Comparison of ENCODE assay signal across 12 cellular contexts in the genomic region with DNA sequence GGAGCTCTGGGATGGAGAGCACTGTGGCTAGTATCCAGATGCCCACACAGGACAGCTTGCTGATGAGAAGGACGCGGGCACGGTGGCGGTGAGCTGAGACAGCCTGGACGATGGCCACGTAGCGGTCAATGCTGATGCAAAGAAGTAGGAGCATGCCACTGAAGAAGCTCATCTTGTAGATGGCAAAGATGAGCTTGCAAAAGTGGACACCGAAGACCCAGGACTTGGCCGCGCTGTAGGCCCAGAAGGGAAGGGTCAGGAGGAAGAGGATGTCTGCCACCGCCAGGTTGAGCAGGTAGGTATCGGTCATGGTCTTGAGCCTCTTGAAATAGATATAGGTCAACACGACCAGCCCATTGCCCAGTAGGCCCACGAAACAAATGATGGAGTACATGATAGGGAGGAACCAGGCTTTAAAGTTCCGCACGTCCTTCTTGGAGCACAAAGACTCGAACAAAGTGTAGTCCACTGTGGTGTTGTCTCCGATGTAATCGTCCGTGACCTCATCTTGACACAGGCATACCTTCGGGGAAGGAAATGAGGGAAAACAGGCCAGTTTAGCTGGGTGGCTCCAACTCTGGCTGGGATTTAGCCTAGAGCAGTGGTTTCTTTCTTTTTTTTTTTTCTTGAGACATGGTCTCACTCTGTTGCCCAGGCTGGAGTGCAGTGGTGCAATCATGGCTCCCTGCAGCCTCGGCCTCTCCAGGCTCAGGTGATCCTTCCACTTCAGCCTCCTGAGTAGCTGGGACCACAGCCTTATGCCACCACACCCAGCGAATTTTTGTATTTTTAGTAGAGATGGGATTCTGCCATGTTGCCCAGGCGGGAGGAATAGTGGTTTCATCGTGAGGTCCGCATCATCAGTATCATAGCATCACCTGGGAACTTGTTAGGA. TPM values are rescaled to one million over a fixed set of nuclear protein-coding genes. Genes with fewer than 3 reads are reported as not detected.
DNase-seq lines count a peak whose midpoint lies in the region; ATAC-seq and TF ChIP-seq lines count a peak whose summit lies in the region.
"Had no signal": no experiment of that assay in that cellular context is flagged by ENCODE, and none has a peak within 500 bp of the region (broad histone marks: within the 10 kb centered on the region; RNA-seq: fewer than 3 reads in every experiment).

No MANE protein-coding gene starts in this region.

- H3K27ac Mint-ChIP-seq in activated naive CD4-positive, alpha-beta T cell treated with anti-CD3 and anti-CD28 coated beads, Interleukin-2, amount 50 U/mL, for 72 hours: peak overlapping the region; percentile 68 to 98
- H3K27ac Mint-ChIP-seq in naive thymus-derived CD4-positive, alpha-beta T cell: peak overlapping the region; percentile 84 to 100 (median 99)

- H3K36me3 ChIP-seq in naive thymus-derived CD4-positive, alpha-beta T cell (ENCODE audit: control insufficient read depth in 2 of 3, insufficient read depth in 3 of 3, low read length in 3 of 3): peaks cover 11 to 82% (median 58%) of the 10 kb centered on the region in 3 experiments
- H3K36me3 ChIP-seq: transverse colon had no signal

- intact Hi-C loops in naive thymus-derived CD4-positive, alpha-beta T cell (cut with micrococcal nuclease): loop anchor here in 1 of 2 donors (1.0 to 2.0 kb wide), 2 partner anchors 8 to 15 kb away; no protein-coding TSS in a partner anchor

- H3K9me3 ChIP-seq in naive thymus-derived CD4-positive, alpha-beta T cell (ENCODE audit: control insufficient read depth in 2 of 3, low read length in 3 of 3): no peaks in the 10 kb centered on the region
- H3K9me3 ChIP-seq: transverse colon had no signal

- peaks cover 44 to 90% of the 10 kb centered on the region in 2 donors for H3K4me1 ChIP-seq in naive thymus-derived CD4-positive, alpha-beta T cell (ENCODE audit: control insufficient read depth in 2 of 2, insufficient read depth in 2 of 2, low read length in 2 of 2)

- H3K4me1 Mint-ChIP-seq in naive thymus-derived CD4-positive, alpha-beta T cell: peaks cover 47 to 99% (median 94%) of the 10 kb centered on the region in 7 donors

- no peaks in the 10 kb centered on the region for H3K27me3 ChIP-seq in naive thymus-derived CD4-positive, alpha-beta T cell (ENCODE audit: control insufficient read depth in 2 of 2, insufficient read depth in 2 of 2, low read length in 2 of 2)
- H3K27me3 ChIP-seq: transverse colon had no signal

- no peak for ATAC-seq in activated naive CD4-positive, alpha-beta T cell treated with anti-CD3 and anti-CD28 coated beads, Interleukin-2, amount 50 U/mL, for 72 hours
- no peak for ATAC-seq in naive thymus-derived CD4-positive, alpha-beta T cell
- ATAC-seq in GM18511 (IDR thresholded peaks at IDR 0.05; ENCODE audit: unreplicated experiment): no peak
- no peak for ATAC-seq in GM18502 (IDR thresholded peaks at IDR 0.05; ENCODE audit: poor library complexity, unreplicated experiment)

- H3K36me3 Mint-ChIP-seq in activated naive CD4-positive, alpha-beta T cell treated with anti-CD3 and anti-CD28 coated beads, Interleukin-2, amount 50 U/mL, for 72 hours: peaks cover 60 to 62% of the 10 kb centered on the region in 2 donors
- peaks cover 17 to 68% (median 40%) of the 10 kb centered on the region in 5 donors for H3K36me3 Mint-ChIP-seq in naive thymus-derived CD4-positive, alpha-beta T cell

- H3K4me3 Mint-ChIP-seq in naive thymus-derived CD4-positive, alpha-beta T cell: peak overlapping the region; percentile 71 to 100 (median 84)

- no peaks in the 10 kb centered on the region for H3K27me3 Mint-ChIP-seq in naive thymus-derived CD4-positive, alpha-beta T cell

- DNase-seq in stimulated activated CD4-positive, alpha-beta T cell treated with anti-CD3 and anti-CD28 coated beads, Interleukin-1b, Interleukin-23, amount 100 ng/mL, for 48 hours: peak; percentile 1
- no peak for DNase-seq in stimulated activated CD4-positive, alpha-beta T cell treated with anti-CD3 and anti-CD28 coated beads, Interleukin-4, amount 100 ng/mL, for 4 hours
- DNase-seq in activated naive CD4-positive, alpha-beta T cell treated with anti-CD3 and anti-CD28 coated beads, Interleukin-2, amount 50 U/mL, for 72 hours (ENCODE audit: low spot score in 2 of 2): peak in 1 of 2 donors; percentile 59
- peak in 2 of 9 donors; percentile 6 to 20 for DNase-seq in naive thymus-derived CD4-positive, alpha-beta T cell
- no peak for DNase-seq in RWPE1 (ENCODE audit: low spot score)
- DNase-seq in NCI-H226: no peak
- DNase-seq: NCI-H1105 treated with DMSO at 0.1 percent for 48 hours, transverse colon had no signal

- no peak overlapping the region for H3K4me3 ChIP-seq in naive thymus-derived CD4-positive, alpha-beta T cell (ENCODE audit: low read length)
- H3K4me3 ChIP-seq: transverse colon had no signal

- no peak for TF ChIP-seq CTCF in RWPE1 (conservative IDR thresholded peaks at IDR 0.05; ENCODE audit: low read depth)

- CTCF ChIA-PET in naive thymus-derived CD4-positive, alpha-beta T cell (lab: Charles Lee): interaction anchor here (0.6 to 16.3 kb wide), 10 partner anchors 7 to 153 kb away, joined by 3 to 425 read pairs (median 9); a partner anchor contains a TSS
- CTCF ChIA-PET in RWPE1 (lab: Yijun Ruan, JAX): interaction anchor here (0.7 kb wide), 1 partner anchor 22 kb away, joined by 4 read pairs; no protein-coding TSS in a partner anchor

- H3K27ac ChIP-seq in naive thymus-derived CD4-positive, alpha-beta T cell (ENCODE audit: low read depth, low read length): peak overlapping the region; percentile 99
- H3K27ac ChIP-seq in RWPE1: no peak overlapping the region
- H3K27ac ChIP-seq: C4-2B had no signal

- POLR2A ChIA-PET in naive thymus-derived CD4-positive, alpha-beta T cell (lab: Charles Lee): interaction anchor here (0.5 to 45.4 kb wide), 16 partner anchors 8 to 1134 kb away, joined by 3 to 2132 read pairs (median 5); a partner anchor contains a TSS
- POLR2A ChIA-PET in RWPE1 (lab: Yijun Ruan, JAX; ENCODE audit: low non-redundant PET): interaction anchor here (0.6 kb wide), 1 partner anchor 84 kb away, joined by 3 read pairs; no protein-coding TSS in a partner anchor

- peaks cover 0 to 7% of the 10 kb centered on the region in 2 donors for H3K9me3 Mint-ChIP-seq in activated naive CD4-positive, alpha-beta T cell treated with anti-CD3 and anti-CD28 coated beads, Interleukin-2, amount 50 U/mL, for 72 hours
- H3K9me3 Mint-ChIP-seq in naive thymus-derived CD4-positive, alpha-beta T cell: peaks cover 0 to 9% (median 0%) of the 10 kb centered on the region in 11 donors

RNA-seq across cellular contexts. Expression of a gene that starts 9.7 kb away (rescaled TPM):
- total RNA-seq in activated naive CD4-positive, alpha-beta T cell treated with anti-CD3 and anti-CD28 coated beads, Interleukin-2, amount 50 U/mL, for 72 hours: 100 to 1,000 TPM; 287 to 301 TPM
- total RNA-seq in naive thymus-derived CD4-positive, alpha-beta T cell: 100 to 1,000 TPM; 153 to 675 (median 262) TPM
- polyA plus RNA-seq in naive thymus-derived CD4-positive, alpha-beta T cell: 1,000 to 10,000 TPM; 1,350 to 2,301 TPM
- polyA plus RNA-seq: neural cell had no signal

RNA-seq across cellular contexts. Expression of a gene that starts 54.1 kb away (rescaled TPM):
- 10 to 100 TPM in 1 of 2 donors, 1 to 10 TPM in 1; 1.7 to 11.6 TPM for total RNA-seq in activated naive CD4-positive, alpha-beta T cell treated with anti-CD3 and anti-CD28 coated beads, Interleukin-2, amount 50 U/mL, for 72 hours
- 10 to 100 TPM in 1 of 5 experiments, 1 to 10 TPM in 2, not detected in 2; 1.2 to 10.3 (median 1.3) TPM for total RNA-seq in naive thymus-derived CD4-positive, alpha-beta T cell
- polyA plus RNA-seq in naive thymus-derived CD4-positive, alpha-beta T cell: not detected
- polyA plus RNA-seq: neural cell had no signal
